2 cellular contexts compared by ENCODE assay signal in the genomic region with DNA sequence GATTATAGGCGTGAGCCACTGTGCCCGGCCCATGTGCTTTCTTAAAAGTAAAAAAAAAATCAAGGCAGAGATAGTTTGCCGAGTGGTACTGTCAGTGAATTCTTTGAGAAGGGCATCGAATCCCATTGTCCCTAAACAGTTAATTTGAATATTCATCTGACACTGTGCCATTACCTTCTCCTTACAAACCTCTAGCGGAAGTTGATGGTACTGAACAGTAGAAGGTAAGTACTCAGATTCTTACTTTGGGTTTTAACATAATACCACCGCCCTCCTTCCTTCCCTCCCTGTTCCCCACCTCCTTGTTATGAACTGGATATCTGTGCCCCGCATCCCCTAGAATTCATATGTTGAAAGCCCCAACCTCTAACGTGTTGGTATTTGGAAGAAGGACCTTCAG.
TF ChIP-seq lines count a peak whose summit lies in the region.

No MANE protein-coding gene starts in this region.

TF ChIP-seq in GM23338, 12 proteins besides CTCF, POLR2A, EP300 and RAD21 (continued from another document):
- TF ChIP-seq, protein P1, sequence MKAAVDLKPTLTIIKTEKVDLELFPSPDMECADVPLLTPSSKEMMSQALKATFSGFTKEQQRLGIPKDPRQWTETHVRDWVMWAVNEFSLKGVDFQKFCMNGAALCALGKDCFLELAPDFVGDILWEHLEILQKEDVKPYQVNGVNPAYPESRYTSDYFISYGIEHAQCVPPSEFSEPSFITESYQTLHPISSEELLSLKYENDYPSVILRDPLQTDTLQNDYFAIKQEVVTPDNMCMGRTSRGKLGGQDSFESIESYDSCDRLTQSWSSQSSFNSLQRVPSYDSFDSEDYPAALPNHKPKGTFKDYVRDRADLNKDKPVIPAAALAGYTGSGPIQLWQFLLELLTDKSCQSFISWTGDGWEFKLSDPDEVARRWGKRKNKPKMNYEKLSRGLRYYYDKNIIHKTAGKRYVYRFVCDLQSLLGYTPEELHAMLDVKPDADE (IDR thresholded peaks at IDR 0.05): no peak
- no peak for TF ChIP-seq NANOG (IDR thresholded peaks at IDR 0.05; ENCODE audit: borderline replicate concordance)
- no peak for TF ChIP-seq STAT1 (IDR thresholded peaks at IDR 0.05; ENCODE audit: unreplicated experiment)
- no peak for TF ChIP-seq EZH2 (IDR thresholded peaks at IDR 0.05; ENCODE audit: low read depth, unreplicated experiment)
- TF ChIP-seq, protein P2, sequence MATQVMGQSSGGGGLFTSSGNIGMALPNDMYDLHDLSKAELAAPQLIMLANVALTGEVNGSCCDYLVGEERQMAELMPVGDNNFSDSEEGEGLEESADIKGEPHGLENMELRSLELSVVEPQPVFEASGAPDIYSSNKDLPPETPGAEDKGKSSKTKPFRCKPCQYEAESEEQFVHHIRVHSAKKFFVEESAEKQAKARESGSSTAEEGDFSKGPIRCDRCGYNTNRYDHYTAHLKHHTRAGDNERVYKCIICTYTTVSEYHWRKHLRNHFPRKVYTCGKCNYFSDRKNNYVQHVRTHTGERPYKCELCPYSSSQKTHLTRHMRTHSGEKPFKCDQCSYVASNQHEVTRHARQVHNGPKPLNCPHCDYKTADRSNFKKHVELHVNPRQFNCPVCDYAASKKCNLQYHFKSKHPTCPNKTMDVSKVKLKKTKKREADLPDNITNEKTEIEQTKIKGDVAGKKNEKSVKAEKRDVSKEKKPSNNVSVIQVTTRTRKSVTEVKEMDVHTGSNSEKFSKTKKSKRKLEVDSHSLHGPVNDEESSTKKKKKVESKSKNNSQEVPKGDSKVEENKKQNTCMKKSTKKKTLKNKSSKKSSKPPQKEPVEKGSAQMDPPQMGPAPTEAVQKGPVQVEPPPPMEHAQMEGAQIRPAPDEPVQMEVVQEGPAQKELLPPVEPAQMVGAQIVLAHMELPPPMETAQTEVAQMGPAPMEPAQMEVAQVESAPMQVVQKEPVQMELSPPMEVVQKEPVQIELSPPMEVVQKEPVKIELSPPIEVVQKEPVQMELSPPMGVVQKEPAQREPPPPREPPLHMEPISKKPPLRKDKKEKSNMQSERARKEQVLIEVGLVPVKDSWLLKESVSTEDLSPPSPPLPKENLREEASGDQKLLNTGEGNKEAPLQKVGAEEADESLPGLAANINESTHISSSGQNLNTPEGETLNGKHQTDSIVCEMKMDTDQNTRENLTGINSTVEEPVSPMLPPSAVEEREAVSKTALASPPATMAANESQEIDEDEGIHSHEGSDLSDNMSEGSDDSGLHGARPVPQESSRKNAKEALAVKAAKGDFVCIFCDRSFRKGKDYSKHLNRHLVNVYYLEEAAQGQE (IDR thresholded peaks at IDR 0.05; ENCODE audit: unreplicated experiment): no peak
- TF ChIP-seq EZH2phosphoT487 (IDR thresholded peaks at IDR 0.05; ENCODE audit: unreplicated experiment): no peak
- TF ChIP-seq, protein P3, sequence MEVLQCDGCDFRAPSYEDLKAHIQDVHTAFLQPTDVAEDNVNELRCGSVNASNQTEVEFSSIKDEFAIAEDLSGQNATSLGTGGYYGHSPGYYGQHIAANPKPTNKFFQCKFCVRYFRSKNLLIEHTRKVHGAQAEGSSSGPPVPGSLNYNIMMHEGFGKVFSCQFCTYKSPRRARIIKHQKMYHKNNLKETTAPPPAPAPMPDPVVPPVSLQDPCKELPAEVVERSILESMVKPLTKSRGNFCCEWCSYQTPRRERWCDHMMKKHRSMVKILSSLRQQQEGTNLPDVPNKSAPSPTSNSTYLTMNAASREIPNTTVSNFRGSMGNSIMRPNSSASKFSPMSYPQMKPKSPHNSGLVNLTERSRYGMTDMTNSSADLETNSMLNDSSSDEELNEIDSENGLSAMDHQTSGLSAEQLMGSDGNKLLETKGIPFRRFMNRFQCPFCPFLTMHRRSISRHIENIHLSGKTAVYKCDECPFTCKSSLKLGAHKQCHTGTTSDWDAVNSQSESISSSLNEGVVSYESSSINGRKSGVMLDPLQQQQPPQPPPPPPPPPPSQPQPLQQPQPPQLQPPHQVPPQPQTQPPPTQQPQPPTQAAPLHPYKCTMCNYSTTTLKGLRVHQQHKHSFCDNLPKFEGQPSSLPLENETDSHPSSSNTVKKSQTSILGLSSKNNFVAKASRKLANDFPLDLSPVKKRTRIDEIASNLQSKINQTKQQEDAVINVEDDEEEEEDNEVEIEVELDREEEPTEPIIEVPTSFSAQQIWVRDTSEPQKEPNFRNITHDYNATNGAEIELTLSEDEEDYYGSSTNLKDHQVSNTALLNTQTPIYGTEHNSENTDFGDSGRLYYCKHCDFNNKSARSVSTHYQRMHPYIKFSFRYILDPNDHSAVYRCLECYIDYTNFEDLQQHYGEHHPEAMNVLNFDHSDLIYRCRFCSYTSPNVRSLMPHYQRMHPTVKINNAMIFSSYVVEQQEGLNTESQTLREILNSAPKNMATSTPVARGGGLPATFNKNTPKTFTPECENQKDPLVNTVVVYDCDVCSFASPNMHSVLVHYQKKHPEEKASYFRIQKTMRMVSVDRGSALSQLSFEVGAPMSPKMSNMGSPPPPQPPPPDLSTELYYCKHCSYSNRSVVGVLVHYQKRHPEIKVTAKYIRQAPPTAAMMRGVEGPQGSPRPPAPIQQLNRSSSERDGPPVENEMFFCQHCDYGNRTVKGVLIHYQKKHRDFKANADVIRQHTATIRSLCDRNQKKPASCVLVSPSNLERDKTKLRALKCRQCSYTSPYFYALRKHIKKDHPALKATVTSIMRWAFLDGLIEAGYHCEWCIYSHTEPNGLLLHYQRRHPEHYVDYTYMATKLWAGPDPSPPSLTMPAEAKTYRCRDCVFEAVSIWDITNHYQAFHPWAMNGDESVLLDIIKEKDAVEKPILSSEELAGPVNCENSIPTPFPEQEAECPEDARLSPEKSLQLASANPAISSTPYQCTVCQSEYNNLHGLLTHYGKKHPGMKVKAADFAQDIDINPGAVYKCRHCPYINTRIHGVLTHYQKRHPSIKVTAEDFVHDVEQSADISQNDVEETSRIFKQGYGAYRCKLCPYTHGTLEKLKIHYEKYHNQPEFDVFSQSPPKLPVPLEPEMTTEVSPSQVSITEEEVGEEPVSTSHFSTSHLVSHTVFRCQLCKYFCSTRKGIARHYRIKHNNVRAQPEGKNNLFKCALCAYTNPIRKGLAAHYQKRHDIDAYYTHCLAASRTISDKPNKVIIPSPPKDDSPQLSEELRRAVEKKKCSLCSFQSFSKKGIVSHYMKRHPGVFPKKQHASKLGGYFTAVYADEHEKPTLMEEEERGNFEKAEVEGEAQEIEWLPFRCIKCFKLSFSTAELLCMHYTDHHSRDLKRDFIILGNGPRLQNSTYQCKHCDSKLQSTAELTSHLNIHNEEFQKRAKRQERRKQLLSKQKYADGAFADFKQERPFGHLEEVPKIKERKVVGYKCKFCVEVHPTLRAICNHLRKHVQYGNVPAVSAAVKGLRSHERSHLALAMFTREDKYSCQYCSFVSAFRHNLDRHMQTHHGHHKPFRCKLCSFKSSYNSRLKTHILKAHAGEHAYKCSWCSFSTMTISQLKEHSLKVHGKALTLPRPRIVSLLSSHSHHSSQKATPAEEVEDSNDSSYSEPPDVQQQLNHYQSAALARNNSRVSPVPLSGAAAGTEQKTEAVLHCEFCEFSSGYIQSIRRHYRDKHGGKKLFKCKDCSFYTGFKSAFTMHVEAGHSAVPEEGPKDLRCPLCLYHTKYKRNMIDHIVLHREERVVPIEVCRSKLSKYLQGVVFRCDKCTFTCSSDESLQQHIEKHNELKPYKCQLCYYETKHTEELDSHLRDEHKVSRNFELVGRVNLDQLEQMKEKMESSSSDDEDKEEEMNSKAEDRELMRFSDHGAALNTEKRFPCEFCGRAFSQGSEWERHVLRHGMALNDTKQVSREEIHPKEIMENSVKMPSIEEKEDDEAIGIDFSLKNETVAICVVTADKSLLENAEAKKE (CRISPR knock-in tag; IDR thresholded peaks at IDR 0.05): no peak
- TF ChIP-seq ZNF114 (CRISPR knock-in tag; IDR thresholded peaks at IDR 0.05): no peak

TF ChIP-seq in K562, 482 proteins besides CTCF, POLR2A, EP300 and RAD21 (continues in another document):
- TF ChIP-seq, protein P4, sequence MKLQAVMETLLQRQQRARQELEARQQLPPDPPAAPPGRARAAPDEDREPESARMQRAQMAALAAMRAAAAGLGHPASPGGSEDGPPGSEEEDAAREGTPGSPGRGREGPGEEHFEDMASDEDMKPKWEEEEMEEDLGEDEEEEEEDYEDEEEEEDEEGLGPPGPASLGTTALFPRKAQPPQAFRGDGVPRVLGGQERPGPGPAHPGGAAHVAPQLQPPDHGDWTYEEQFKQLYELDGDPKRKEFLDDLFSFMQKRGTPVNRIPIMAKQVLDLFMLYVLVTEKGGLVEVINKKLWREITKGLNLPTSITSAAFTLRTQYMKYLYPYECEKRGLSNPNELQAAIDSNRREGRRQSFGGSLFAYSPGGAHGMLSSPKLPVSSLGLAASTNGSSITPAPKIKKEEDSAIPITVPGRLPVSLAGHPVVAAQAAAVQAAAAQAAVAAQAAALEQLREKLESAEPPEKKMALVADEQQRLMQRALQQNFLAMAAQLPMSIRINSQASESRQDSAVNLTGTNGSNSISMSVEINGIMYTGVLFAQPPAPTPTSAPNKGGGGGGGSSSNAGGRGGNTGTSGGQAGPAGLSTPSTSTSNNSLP (IDR thresholded peaks at IDR 0.05; ENCODE audit: borderline replicate concordance, low read depth, low read length): no peak
- TF ChIP-seq FOXP1 (CRISPR knock-in tag; IDR thresholded peaks at IDR 0.05) (no peak), RNF2 (IDR thresholded peaks at IDR 0.05) (no peak), ZFP1 (CRISPR knock-in tag; IDR thresholded peaks at IDR 0.05) (no peak), ZNF24 (IDR thresholded peaks at IDR 0.05) (no peak), ARNT (IDR thresholded peaks at IDR 0.05) (no peak), JUNB (CRISPR knock-in tag; conservative IDR thresholded peaks at IDR 0.05) (no peak), SUPT5H (IDR thresholded peaks at IDR 0.05) (no peak), SIN3A (IDR thresholded peaks at IDR 0.05; ENCODE audit: borderline replicate concordance in 2 of 2, control insufficient read depth in 1 of 2, low read depth in 2 of 2, low read length in 2 of 2) (no peak), ZKSCAN1 (IDR thresholded peaks at IDR 0.05; ENCODE audit: low read depth, low read length) (no peak), TCF7 (IDR thresholded peaks at IDR 0.05; ENCODE audit: borderline replicate concordance) (no peak)
- TF ChIP-seq, protein P5, sequence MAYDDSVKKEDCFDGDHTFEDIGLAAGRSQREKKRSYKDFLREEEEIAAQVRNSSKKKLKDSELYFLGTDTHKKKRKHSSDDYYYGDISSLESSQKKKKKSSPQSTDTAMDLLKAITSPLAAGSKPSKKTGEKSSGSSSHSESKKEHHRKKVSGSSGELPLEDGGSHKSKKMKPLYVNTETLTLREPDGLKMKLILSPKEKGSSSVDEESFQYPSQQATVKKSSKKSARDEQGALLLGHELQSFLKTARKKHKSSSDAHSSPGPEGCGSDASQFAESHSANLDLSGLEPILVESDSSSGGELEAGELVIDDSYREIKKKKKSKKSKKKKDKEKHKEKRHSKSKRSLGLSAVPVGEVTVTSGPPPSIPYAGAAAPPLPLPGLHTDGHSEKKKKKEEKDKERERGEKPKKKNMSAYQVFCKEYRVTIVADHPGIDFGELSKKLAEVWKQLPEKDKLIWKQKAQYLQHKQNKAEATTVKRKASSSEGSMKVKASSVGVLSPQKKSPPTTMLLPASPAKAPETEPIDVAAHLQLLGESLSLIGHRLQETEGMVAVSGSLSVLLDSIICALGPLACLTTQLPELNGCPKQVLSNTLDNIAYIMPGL (CRISPR knock-in tag; IDR thresholded peaks at IDR 0.05): no peak
- TF ChIP-seq, protein P6, sequence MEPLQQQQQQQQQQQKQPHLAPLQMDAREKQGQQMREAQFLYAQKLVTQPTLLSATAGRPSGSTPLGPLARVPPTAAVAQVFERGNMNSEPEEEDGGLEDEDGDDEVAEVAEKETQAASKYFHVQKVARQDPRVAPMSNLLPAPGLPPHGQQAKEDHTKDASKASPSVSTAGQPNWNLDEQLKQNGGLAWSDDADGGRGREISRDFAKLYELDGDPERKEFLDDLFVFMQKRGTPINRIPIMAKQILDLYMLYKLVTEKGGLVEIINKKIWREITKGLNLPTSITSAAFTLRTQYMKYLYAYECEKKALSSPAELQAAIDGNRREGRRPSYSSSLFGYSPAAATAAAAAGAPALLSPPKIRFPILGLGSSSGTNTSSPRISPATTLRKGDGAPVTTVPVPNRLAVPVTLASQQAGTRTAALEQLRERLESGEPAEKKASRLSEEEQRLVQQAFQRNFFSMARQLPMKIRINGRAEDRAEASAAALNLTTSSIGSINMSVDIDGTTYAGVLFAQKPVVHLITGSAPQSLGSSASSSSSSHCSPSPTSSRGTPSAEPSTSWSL (CRISPR knock-in tag; IDR thresholded peaks at IDR 0.05; ENCODE audit: borderline replicate concordance): no peak
- TF ChIP-seq, protein P2 (CRISPR knock-in tag; IDR thresholded peaks at IDR 0.05; ENCODE audit: low read depth): no peak
- TF ChIP-seq, protein P7, sequence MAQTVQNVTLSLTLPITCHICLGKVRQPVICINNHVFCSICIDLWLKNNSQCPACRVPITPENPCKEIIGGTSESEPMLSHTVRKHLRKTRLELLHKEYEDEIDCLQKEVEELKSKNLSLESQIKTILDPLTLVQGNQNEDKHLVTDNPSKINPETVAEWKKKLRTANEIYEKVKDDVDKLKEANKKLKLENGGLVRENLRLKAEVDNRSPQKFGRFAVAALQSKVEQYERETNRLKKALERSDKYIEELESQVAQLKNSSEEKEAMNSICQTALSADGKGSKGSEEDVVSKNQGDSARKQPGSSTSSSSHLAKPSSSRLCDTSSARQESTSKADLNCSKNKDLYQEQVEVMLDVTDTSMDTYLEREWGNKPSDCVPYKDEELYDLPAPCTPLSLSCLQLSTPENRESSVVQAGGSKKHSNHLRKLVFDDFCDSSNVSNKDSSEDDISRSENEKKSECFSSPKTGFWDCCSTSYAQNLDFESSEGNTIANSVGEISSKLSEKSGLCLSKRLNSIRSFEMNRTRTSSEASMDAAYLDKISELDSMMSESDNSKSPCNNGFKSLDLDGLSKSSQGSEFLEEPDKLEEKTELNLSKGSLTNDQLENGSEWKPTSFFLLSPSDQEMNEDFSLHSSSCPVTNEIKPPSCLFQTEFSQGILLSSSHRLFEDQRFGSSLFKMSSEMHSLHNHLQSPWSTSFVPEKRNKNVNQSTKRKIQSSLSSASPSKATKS (CRISPR knock-in tag; IDR thresholded peaks at IDR 0.05): no peak
